9 cellular contexts compared by ENCODE assay signal in the genomic region with DNA sequence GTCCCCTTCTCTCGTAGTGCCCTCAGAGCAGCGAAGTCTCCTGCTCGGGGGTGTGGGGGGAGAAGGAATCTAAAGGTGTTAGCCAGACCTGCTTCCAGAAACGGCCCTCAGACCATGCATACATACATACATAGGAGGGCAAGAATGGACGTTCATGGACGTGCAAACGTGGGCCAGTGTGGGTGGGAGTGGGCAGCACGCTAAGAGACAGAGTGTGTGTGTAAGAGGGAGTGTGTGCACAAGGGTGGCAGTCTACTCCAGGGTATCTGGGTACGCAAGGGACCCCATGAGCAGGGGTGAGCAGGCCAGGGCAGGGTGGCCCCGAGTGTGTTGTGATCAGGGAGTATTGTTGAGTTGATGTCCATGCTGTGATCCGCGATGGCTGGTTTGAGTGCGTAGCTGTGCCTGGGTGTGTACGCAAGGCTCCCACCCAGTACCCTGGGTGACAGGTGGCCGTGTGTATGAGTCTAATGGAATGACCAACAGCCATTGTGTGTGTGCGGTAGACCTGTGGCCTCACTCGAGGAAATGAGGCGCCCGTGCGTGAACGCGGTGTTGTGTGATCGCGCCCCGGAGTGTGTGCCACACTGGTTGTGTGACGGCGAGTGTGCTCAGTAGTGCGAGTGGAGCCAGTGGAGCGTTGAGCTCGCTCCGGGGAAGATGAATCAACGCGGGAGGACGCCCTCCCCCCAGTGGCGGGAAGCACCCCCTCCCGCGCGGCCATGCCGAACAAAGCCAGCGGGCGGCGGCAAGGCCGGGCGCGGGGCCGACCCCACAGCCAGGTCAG. TPM values are rescaled to one million over a fixed set of nuclear protein-coding genes. Genes with fewer than 3 reads are reported as not detected.
DNase-seq lines count a peak whose midpoint lies in the region; ATAC-seq, FAIRE-seq and TF ChIP-seq lines count a peak whose summit lies in the region.
"Had no signal": no experiment of that assay in that cellular context is flagged by ENCODE, and none has a peak within 500 bp of the region (broad histone marks: within the 10 kb centered on the region; RNA-seq: fewer than 3 reads in every experiment).

No MANE protein-coding gene starts in this region.

- H3K9me3 Mint-ChIP-seq in activated naive CD4-positive, alpha-beta T cell treated with anti-CD3 and anti-CD28 coated beads, Interleukin-2, amount 50 U/mL, for 72 hours: no peaks in the 10 kb centered on the region

- H3K4me3 ChIP-seq in AG09309 (ENCODE audit: control insufficient read depth, low read depth, low read length) (peak overlapping the region; percentile 28), kidney epithelial cell (ENCODE audit: low read depth, low read length) (peak overlapping the region; percentile 58), tibial artery (peak overlapping the region; percentile 45 to 62)

- H3K4me1 ChIP-seq in tibial artery: peaks cover 0 to 14% (median 11%) of the 10 kb centered on the region in 4 donors

- POLR2A ChIA-PET in HEK293T (lab: Yijun Ruan, JAX): interaction anchor here (0.9 to 1.4 kb wide), 6 partner anchors 13 to 39 kb away, joined by 3 read pairs; a partner anchor contains a TSS

- H3K27ac Mint-ChIP-seq in activated naive CD4-positive, alpha-beta T cell treated with anti-CD3 and anti-CD28 coated beads, Interleukin-2, amount 50 U/mL, for 72 hours: peak overlapping the region; percentile 39 to 60

- no peak overlapping the region for H3K27ac ChIP-seq in tibial artery

- intact Hi-C loops in tibial artery (cut with DNase I; ENCODE audit: low total_unique reads): no loop called here

- TF ChIP-seq CTCF in AG09309 (IDR thresholded peaks at IDR 0.05; ENCODE audit: control insufficient read depth, insufficient read depth, low read depth, low read length, missing control alignments) (no peak), kidney epithelial cell (IDR thresholded peaks at IDR 0.05; ENCODE audit: insufficient read depth, low read length, poor library complexity, severe bottlenecking) (no peak), tibial artery (IDR thresholded peaks at IDR 0.05) (no peak)

- no peak for DNase-seq in AG09309 (ENCODE audit: low read depth)
- no peak for DNase-seq in HTR-8/SVneo (ENCODE audit: insufficient read length, low spot score)
- no peak for DNase-seq in activated naive CD4-positive, alpha-beta T cell treated with anti-CD3 and anti-CD28 coated beads, Interleukin-2, amount 50 U/mL, for 72 hours (ENCODE audit: low spot score in 2 of 2)
- no peak for DNase-seq in kidney epithelial cell (ENCODE audit: low read depth)
- no peak for DNase-seq in tibial artery
- no peak for DNase-seq in HEK293T (ENCODE audit: extremely low spot score)

- H3K9me3 ChIP-seq in tibial artery: no peaks in the 10 kb centered on the region

- CTCF ChIA-PET in HEK293T (lab: Yijun Ruan, JAX): no interaction called here

- peak; percentile 82 for FAIRE-seq in HTR-8/SVneo (lab: Jason Lieb, UNC)

- peaks cover 8 to 9% of the 10 kb centered on the region in 2 donors for H3K36me3 Mint-ChIP-seq in activated naive CD4-positive, alpha-beta T cell treated with anti-CD3 and anti-CD28 coated beads, Interleukin-2, amount 50 U/mL, for 72 hours

- ATAC-seq in GM19035 (IDR thresholded peaks at IDR 0.05; ENCODE audit: unreplicated experiment) (peak; percentile 23), GM21717 (IDR thresholded peaks at IDR 0.05; ENCODE audit: unreplicated experiment) (no peak)
- ATAC-seq in activated naive CD4-positive, alpha-beta T cell treated with anti-CD3 and anti-CD28 coated beads, Interleukin-2, amount 50 U/mL, for 72 hours: peak in 1 of 2 donors; percentile 28

- H3K27me3 ChIP-seq in kidney epithelial cell (ENCODE audit: control insufficient read depth, insufficient read depth, low read length) (no peaks in the 10 kb centered on the region), tibial artery (peaks cover 0 to 81% of the 10 kb centered on the region in 2 donors)

- H3K36me3 ChIP-seq in kidney epithelial cell (ENCODE audit: control insufficient read depth, insufficient read depth, low read length) (no peaks in the 10 kb centered on the region), tibial artery (no peaks in the 10 kb centered on the region)

TF ChIP-seq in HEK293T, 16 proteins besides CTCF, POLR2A, EP300 and RAD21:
- TF ChIP-seq LEF1 (IDR thresholded peaks at IDR 0.05; ENCODE audit: borderline replicate concordance) (no peak), CTBP1 (IDR thresholded peaks at IDR 0.05; ENCODE audit: borderline replicate concordance) (no peak), FOXA1 (IDR thresholded peaks at IDR 0.05) (no peak), FOXK2 (IDR thresholded peaks at IDR 0.05) (no peak), SUZ12 (IDR thresholded peaks at IDR 0.05) (no peak), TARDBP (IDR thresholded peaks at IDR 0.05) (no peak), ELF4 (IDR thresholded peaks at IDR 0.05) (no peak), SP1 (IDR thresholded peaks at IDR 0.05) (no peak), ARNT (IDR thresholded peaks at IDR 0.05) (no peak), HDGF (IDR thresholded peaks at IDR 0.05; ENCODE audit: borderline replicate concordance) (no peak), NFRKB (IDR thresholded peaks at IDR 0.05) (no peak), L3MBTL2 (conservative IDR thresholded peaks at IDR 0.05) (no peak), BHLHE40 (IDR thresholded peaks at IDR 0.05; ENCODE audit: borderline replicate concordance) (no peak), FOXM1 (IDR thresholded peaks at IDR 0.05; ENCODE audit: borderline replicate concordance) (no peak), ZNF384 (IDR thresholded peaks at IDR 0.05) (no peak)

RNA-seq across cellular contexts. Expression of a gene that starts 0.8 kb away (rescaled TPM):
- 1 to 10 TPM; 4.6 to 5.1 TPM for total RNA-seq in activated naive CD4-positive, alpha-beta T cell treated with anti-CD3 and anti-CD28 coated beads, Interleukin-2, amount 50 U/mL, for 72 hours
- 17.3 and 19.9 TPM in 2 replicates for total RNA-seq in kidney epithelial cell

RNA-seq across cellular contexts. Expression of a gene that starts 21.2 kb away (rescaled TPM):
- 1 to 10 TPM in 1 of 2 donors, not detected in 1; 1.2 TPM for total RNA-seq in activated naive CD4-positive, alpha-beta T cell treated with anti-CD3 and anti-CD28 coated beads, Interleukin-2, amount 50 U/mL, for 72 hours
- not detected in 2 replicates for total RNA-seq in kidney epithelial cell

RNA-seq across cellular contexts. Expression of a gene that starts 21.3 kb away (rescaled TPM):
- total RNA-seq in activated naive CD4-positive, alpha-beta T cell treated with anti-CD3 and anti-CD28 coated beads, Interleukin-2, amount 50 U/mL, for 72 hours: not detected
- not detected in 2 replicates for total RNA-seq in kidney epithelial cell
- total RNA-seq: left cardiac atrium had no signal

RNA-seq across cellular contexts. Expression of a gene that starts 38.2 kb away (rescaled TPM):
- 10 to 100 TPM; 14.3 to 30.9 TPM for total RNA-seq in activated naive CD4-positive, alpha-beta T cell treated with anti-CD3 and anti-CD28 coated beads, Interleukin-2, amount 50 U/mL, for 72 hours
- total RNA-seq in kidney epithelial cell: 53.9 and 65.4 TPM in 2 replicates

RNA-seq across cellular contexts. Expression of a gene that starts 60.0 kb away (rescaled TPM):
- under 1 TPM; 0.05 to 0.54 TPM for total RNA-seq in activated naive CD4-positive, alpha-beta T cell treated with anti-CD3 and anti-CD28 coated beads, Interleukin-2, amount 50 U/mL, for 72 hours
- 0.08 and 0.21 TPM in 2 replicates for total RNA-seq in kidney epithelial cell
